In genomic region chr20:48321271-48321670, GRCh38 we compare ENCODE assay signal across 34 cellular contexts.
"Had no signal": no experiment of that assay in that cellular context is flagged by ENCODE, and none has a peak within 500 bp of the region (broad histone marks: within the 10 kb centered on the region; RNA-seq: fewer than 3 reads in every experiment).

No MANE protein-coding gene starts in this region.

- H3K27me3 ChIP-seq: ascending aorta had no signal

- H3K4me1 Mint-ChIP-seq: activated B cell treated with CpG ODN at 0.5 μM for 24 hours; activated CD4-positive, alpha-beta T cell treated with anti-CD3 and anti-CD28 coated beads, Interleukin-2, amount 10 ng/mL, durations not matched to agents 24 days and 14 days; activated naive CD4-positive, alpha-beta T cell treated with anti-CD3 and anti-CD28 coated beads, Interleukin-2, amount 10 ng/mL, durations not matched to agents 7 days and 5 days; activated naive CD4-positive, alpha-beta T cell treated with anti-CD3 and anti-CD28 coated beads, Interleukin-2, amount 50 U/mL, for 24 hours; activated naive CD8-positive, alpha-beta T cell treated with anti-CD3 and anti-CD28 coated beads, Interleukin-2, amount 10 ng/mL, durations not matched to agents 7 days and 5 days; activated naive CD8-positive, alpha-beta T cell treated with anti-CD3 and anti-CD28 coated beads, Interleukin-2, amount 50 U/mL, for 24 hours; activated T-helper 17 cell treated with anti-CD3 and anti-CD28 coated beads, Interleukin-2, amount 50 U/mL, for 72 hours had no signal

- ATAC-seq: activated CD8-positive, alpha-beta T cell treated with anti-CD3 and anti-CD28 coated beads for 36 hours; activated naive CD8-positive, alpha-beta T cell treated with anti-CD3 and anti-CD28 coated beads, Interleukin-2, amount 50 U/mL, for 24 hours; activated T-cell treated with anti-CD3 and anti-CD28 coated beads, Interleukin-2, amount 50 U/mL, for 4 hours; activated T-cell treated with anti-CD3 and anti-CD28 coated beads, Interleukin-2, amount 50 U/mL, for 72 hours; activated T-helper 17 cell treated with anti-CD3 and anti-CD28 coated beads, Interleukin-2, amount 50 U/mL, for 72 hours had no signal

- H3K4me1 ChIP-seq: ascending aorta, breast epithelium had no signal

- H3K9me3 Mint-ChIP-seq: activated B cell treated with CpG ODN at 0.5 μM for 24 hours; activated CD4-positive, alpha-beta memory T cell treated with anti-CD3 and anti-CD28 coated beads for 36 hours; activated CD4-positive, alpha-beta T cell treated with anti-CD3 and anti-CD28 coated beads, Interleukin-2, amount 10 ng/mL, durations not matched to agents 24 days and 14 days; activated CD8-positive, alpha-beta T cell treated with anti-CD3 and anti-CD28 coated beads for 36 hours; activated naive CD4-positive, alpha-beta T cell treated with anti-CD3 and anti-CD28 coated beads, Interleukin-2, amount 10 ng/mL, durations not matched to agents 7 days and 5 days; activated naive CD4-positive, alpha-beta T cell treated with anti-CD3 and anti-CD28 coated beads, Interleukin-2, amount 50 U/mL, for 24 hours; activated naive CD8-positive, alpha-beta T cell treated with anti-CD3 and anti-CD28 coated beads, Interleukin-2, amount 10 ng/mL, durations not matched to agents 7 days and 5 days; activated naive CD8-positive, alpha-beta T cell treated with anti-CD3 and anti-CD28 coated beads, Interleukin-2, amount 50 U/mL, for 24 hours; activated T-cell treated with anti-CD3 and anti-CD28 coated beads, Interleukin-2, amount 50 U/mL, for 4 hours; activated T-cell treated with anti-CD3 and anti-CD28 coated beads, Interleukin-2, amount 50 U/mL, for 72 hours; activated T-helper 1 cell treated with anti-CD3 and anti-CD28 coated beads, Interleukin-12 subunit alpha, Interleukin-12 subunit beta, Interleukin-2, Interleukin-4 antibody, amounts not matched to agents 30 ng/mL and 10 ng/mL and 1 ng/mL, durations not matched to agents 14 hours and 24 hours and 36 hours; activated T-helper 17 cell treated with anti-CD3 and anti-CD28 coated beads, Interleukin-2, amount 50 U/mL, for 72 hours; T-helper 1 cell treated with Interleukin-12 subunit alpha and Interleukin-12 subunit beta and Interleukin-4 antibody, amounts not matched to agents 30 μg/mL and 1 μg/mL, for 36 hours; T-helper 2 cell treated with Interferon-gamma antibody and Interleukin-4, amounts not matched to agents 5 μg/mL and 100 μg/mL, for 36 hours had no signal

- H3K4me3 Mint-ChIP-seq: activated B cell treated with CpG ODN at 0.5 μM for 24 hours; activated CD4-positive, alpha-beta memory T cell treated with anti-CD3 and anti-CD28 coated beads for 36 hours; activated CD4-positive, alpha-beta T cell treated with anti-CD3 and anti-CD28 coated beads, Interleukin-2, amount 10 ng/mL, durations not matched to agents 24 days and 14 days; activated CD8-positive, alpha-beta T cell treated with anti-CD3 and anti-CD28 coated beads for 36 hours; activated naive CD4-positive, alpha-beta T cell treated with anti-CD3 and anti-CD28 coated beads, Interleukin-2, amount 10 ng/mL, durations not matched to agents 7 days and 5 days; activated naive CD4-positive, alpha-beta T cell treated with anti-CD3 and anti-CD28 coated beads, Interleukin-2, amount 50 U/mL, for 24 hours; activated naive CD8-positive, alpha-beta T cell; activated naive CD8-positive, alpha-beta T cell treated with anti-CD3 and anti-CD28 coated beads, Interleukin-2, amount 10 ng/mL, durations not matched to agents 7 days and 5 days; activated naive CD8-positive, alpha-beta T cell treated with anti-CD3 and anti-CD28 coated beads, Interleukin-2, amount 50 U/mL, for 24 hours; activated T-cell treated with anti-CD3 and anti-CD28 coated beads, Interleukin-2, amount 50 U/mL, for 4 hours; activated T-cell treated with anti-CD3 and anti-CD28 coated beads, Interleukin-2, amount 50 U/mL, for 72 hours; activated T-helper 1 cell treated with anti-CD3 and anti-CD28 coated beads, Interleukin-12 subunit alpha, Interleukin-12 subunit beta, Interleukin-2, Interleukin-4 antibody, amounts not matched to agents 30 ng/mL and 10 ng/mL and 1 ng/mL, durations not matched to agents 14 hours and 24 hours and 36 hours; activated T-helper 17 cell treated with anti-CD3 and anti-CD28 coated beads, Interleukin-2, amount 50 U/mL, for 72 hours; brain; T-helper 1 cell treated with Interleukin-12 subunit alpha and Interleukin-12 subunit beta and Interleukin-4 antibody, amounts not matched to agents 30 μg/mL and 1 μg/mL, for 36 hours; T-helper 2 cell treated with Interferon-gamma antibody and Interleukin-4, amounts not matched to agents 5 μg/mL and 100 μg/mL, for 36 hours had no signal

- DNase-seq: activated B cell treated with CpG ODN at 0.5 μM for 24 hours; activated CD4-positive, alpha-beta memory T cell treated with anti-CD3 and anti-CD28 coated beads for 36 hours; activated CD4-positive, alpha-beta T cell treated with anti-CD3 and anti-CD28 coated beads for 4 hours; activated CD4-positive, alpha-beta T cell treated with anti-CD3 and anti-CD28 coated beads, Interleukin-2, amount 10 ng/mL, durations not matched to agents 24 days and 14 days; activated CD4-positive, alpha-beta T cell treated with anti-CD3 and anti-CD28 coated beads, Interleukin-2, amount 50 U/mL, for 1 hour; activated CD4-positive, alpha-beta T cell treated with anti-CD3 and anti-CD28 coated beads, Interleukin-2, amount 50 U/mL, for 4 hours; activated CD4-positive, CD25-positive, alpha-beta regulatory T cell treated with anti-CD3 and anti-CD28 coated beads, Interleukin-2, amount 50 U/mL, for 72 hours; activated CD8-positive, alpha-beta memory T cell treated with anti-CD3 and anti-CD28 coated beads, Interleukin-2, amount 50 U/mL, for 4 hours; activated CD8-positive, alpha-beta T cell treated with anti-CD3 and anti-CD28 coated beads for 36 hours; activated effector memory CD4-positive, alpha-beta T cell treated with anti-CD3 and anti-CD28 coated beads, Interleukin-2, amount 50 U/mL, for 16 hours; activated naive CD4-positive, alpha-beta T cell treated with anti-CD3 and anti-CD28 coated beads, Interleukin-2, amount 10 ng/mL, durations not matched to agents 7 days and 5 days; activated naive CD4-positive, alpha-beta T cell treated with Interleukin-2 at 50 U/mL for 16 hours; activated naive CD8-positive, alpha-beta T cell treated with anti-CD3 and anti-CD28 coated beads, Interleukin-2, amount 10 ng/mL, durations not matched to agents 7 days and 5 days; activated naive CD8-positive, alpha-beta T cell treated with anti-CD3 and anti-CD28 coated beads, Interleukin-2, amount 50 U/mL, for 24 hours; activated T-cell treated with anti-CD3 and anti-CD28 coated beads for 4 hours; activated T-cell treated with anti-CD3 and anti-CD28 coated beads, Interleukin-2, amount 50 U/mL, for 1 hour; activated T-cell treated with anti-CD3 and anti-CD28 coated beads, Interleukin-2, amount 50 U/mL, for 4 hours; activated T-cell treated with anti-CD3 and anti-CD28 coated beads, Interleukin-2, amount 50 U/mL, for 72 hours; amygdala; anterior cingulate cortex; central memory CD4-positive, alpha-beta T cell; T-helper 1 cell; T-helper 2 cell; T-helper 9 cell had no signal

- H3K4me3 ChIP-seq: ascending aorta, breast epithelium had no signal

- H3K27ac Mint-ChIP-seq: activated B cell treated with CpG ODN at 0.5 μM for 24 hours; activated CD4-positive, alpha-beta memory T cell treated with anti-CD3 and anti-CD28 coated beads for 36 hours; activated CD4-positive, alpha-beta T cell treated with anti-CD3 and anti-CD28 coated beads, Interleukin-2, amount 10 ng/mL, durations not matched to agents 24 days and 14 days; activated CD8-positive, alpha-beta T cell treated with anti-CD3 and anti-CD28 coated beads for 36 hours; activated naive CD4-positive, alpha-beta T cell treated with anti-CD3 and anti-CD28 coated beads, Interleukin-2, amount 10 ng/mL, durations not matched to agents 7 days and 5 days; activated naive CD4-positive, alpha-beta T cell treated with anti-CD3 and anti-CD28 coated beads, Interleukin-2, amount 50 U/mL, for 24 hours; activated naive CD8-positive, alpha-beta T cell; activated naive CD8-positive, alpha-beta T cell treated with anti-CD3 and anti-CD28 coated beads, Interleukin-2, amount 10 ng/mL, durations not matched to agents 7 days and 5 days; activated naive CD8-positive, alpha-beta T cell treated with anti-CD3 and anti-CD28 coated beads, Interleukin-2, amount 50 U/mL, for 24 hours; activated T-cell treated with anti-CD3 and anti-CD28 coated beads, Interleukin-2, amount 50 U/mL, for 72 hours; activated T-helper 1 cell treated with anti-CD3 and anti-CD28 coated beads, Interleukin-12 subunit alpha, Interleukin-12 subunit beta, Interleukin-2, Interleukin-4 antibody, amounts not matched to agents 30 ng/mL and 10 ng/mL and 1 ng/mL, durations not matched to agents 14 hours and 24 hours and 36 hours; activated T-helper 17 cell treated with anti-CD3 and anti-CD28 coated beads, Interleukin-2, amount 50 U/mL, for 72 hours; brain; T-helper 1 cell treated with Interleukin-12 subunit alpha and Interleukin-12 subunit beta and Interleukin-4 antibody, amounts not matched to agents 30 μg/mL and 1 μg/mL, for 36 hours; T-helper 2 cell treated with Interferon-gamma antibody and Interleukin-4, amounts not matched to agents 5 μg/mL and 100 μg/mL, for 36 hours had no signal

- H3K27ac ChIP-seq: ascending aorta, breast epithelium, VCaP had no signal

- H3K36me3 ChIP-seq: ascending aorta, breast epithelium had no signal

- H3K36me3 Mint-ChIP-seq: activated CD4-positive, alpha-beta memory T cell treated with anti-CD3 and anti-CD28 coated beads for 36 hours; activated naive CD4-positive, alpha-beta T cell treated with anti-CD3 and anti-CD28 coated beads, Interleukin-2, amount 10 ng/mL, durations not matched to agents 7 days and 5 days; activated naive CD4-positive, alpha-beta T cell treated with anti-CD3 and anti-CD28 coated beads, Interleukin-2, amount 50 U/mL, for 24 hours; activated naive CD8-positive, alpha-beta T cell; activated naive CD8-positive, alpha-beta T cell treated with anti-CD3 and anti-CD28 coated beads, Interleukin-2, amount 10 ng/mL, durations not matched to agents 7 days and 5 days; brain had no signal

- H3K9me3 ChIP-seq: ascending aorta, breast epithelium had no signal
